15 cellular contexts compared by ENCODE assay signal in the genomic region with DNA sequence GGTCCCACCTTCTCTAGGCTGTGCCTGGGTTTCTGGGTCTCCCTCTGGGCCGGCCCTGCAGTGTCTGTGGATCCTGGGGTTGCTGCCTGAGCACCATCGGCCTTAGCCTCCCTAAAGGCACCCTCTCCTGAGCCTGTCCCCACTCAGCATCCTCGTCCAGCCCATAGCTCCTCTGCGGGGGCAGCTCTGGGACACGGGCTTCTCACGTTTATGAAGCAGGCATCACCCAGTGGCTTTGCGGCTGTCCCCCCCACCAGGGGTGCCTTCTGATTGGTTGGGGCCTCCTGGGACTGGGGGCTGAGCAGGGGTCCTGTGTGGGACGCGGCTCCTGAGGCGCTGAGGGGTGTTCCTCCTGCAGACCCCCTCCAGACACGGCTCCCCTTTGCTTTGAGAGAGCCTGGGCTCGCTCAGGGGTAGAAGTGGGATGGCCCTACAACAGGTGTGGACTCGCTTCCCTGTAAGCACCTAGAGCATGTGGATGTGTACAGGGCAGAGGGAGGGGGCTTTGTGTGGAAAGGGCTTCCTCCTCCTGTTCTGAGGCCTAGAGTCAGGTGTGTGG.
"Had no signal": no experiment of that assay in that cellular context is flagged by ENCODE, and none has a peak within 500 bp of the region (broad histone marks: within the 10 kb centered on the region; RNA-seq: fewer than 3 reads in every experiment).

No MANE protein-coding gene starts in this region.

- H3K27ac ChIP-seq: left lung, prostate gland, testis, upper lobe of right lung had no signal

- H3K4me3 Mint-ChIP-seq: brain, mesothelial cell of epicardium had no signal

- H3K9me3 ChIP-seq: left lung, prostate gland, right atrium auricular region, testis, upper lobe of right lung had no signal

- H3K27ac Mint-ChIP-seq: mesothelial cell of epicardium had no signal

- ATAC-seq: left lung, upper lobe of right lung had no signal

- H3K4me1 Mint-ChIP-seq: mesothelial cell of epicardium had no signal

- H3K27me3 Mint-ChIP-seq: brain had no signal

- H3K9me3 Mint-ChIP-seq: brain, mesothelial cell of epicardium had no signal

- DNase-seq: activated CD4-positive, alpha-beta T cell treated with anti-CD3 and anti-CD28 coated beads, Interleukin-2, amount 50 U/mL, for 1 hour; activated CD8-positive, alpha-beta memory T cell treated with anti-CD3 and anti-CD28 coated beads for 24 hours; activated naive CD4-positive, alpha-beta T cell; anterior cingulate cortex; hippocampal formation; islet precursor cell; T-helper 1 cell; T1000; testis; upper lobe of right lung had no signal
